In the genomic region with DNA sequence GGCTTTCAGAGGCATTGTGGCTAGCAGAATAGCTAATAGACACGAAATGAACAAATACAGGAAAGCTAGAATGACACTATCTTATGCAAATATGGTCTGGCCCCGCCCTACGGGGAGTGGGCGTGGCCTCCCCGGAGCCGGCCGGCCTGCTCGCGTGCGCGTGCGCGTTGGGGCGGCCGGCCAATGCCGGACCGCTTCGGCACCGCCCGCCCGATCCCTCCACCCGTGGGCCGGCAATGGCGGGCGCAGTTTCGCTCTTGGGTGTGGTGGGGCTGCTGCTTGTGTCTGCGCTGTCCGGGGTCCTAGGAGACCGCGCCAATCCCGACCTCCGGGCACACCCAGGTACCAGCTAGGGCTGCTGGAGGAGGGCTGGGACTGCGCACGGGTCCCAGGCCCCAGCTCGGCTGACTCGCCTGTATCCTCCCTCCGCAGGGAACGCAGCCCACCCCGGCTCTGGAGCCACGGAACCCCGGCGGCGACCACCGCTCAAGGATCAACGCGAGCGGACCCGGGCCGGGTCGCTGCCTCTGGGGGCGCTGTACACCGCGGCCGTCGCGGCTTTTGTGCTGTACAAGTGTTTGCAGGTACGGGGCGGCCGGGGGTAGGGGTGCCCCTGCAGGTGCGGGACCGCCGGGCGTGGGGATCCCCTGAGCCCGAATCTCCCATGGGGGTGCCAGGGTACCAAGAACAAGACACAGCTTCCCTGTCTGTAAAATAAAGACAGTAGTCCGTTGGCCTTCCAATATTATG, we compare ENCODE assay signal across 8 cellular contexts. TPM values are rescaled to one million over a fixed set of nuclear protein-coding genes. Genes with fewer than 3 reads are reported as not detected.
A peak's percentile ranks its signal among the peaks of the same experiment; 100 is the strongest.
DNase-seq lines count a peak whose midpoint lies in the region; ATAC-seq and TF ChIP-seq lines count a peak whose summit lies in the region.

A gene with protein sequence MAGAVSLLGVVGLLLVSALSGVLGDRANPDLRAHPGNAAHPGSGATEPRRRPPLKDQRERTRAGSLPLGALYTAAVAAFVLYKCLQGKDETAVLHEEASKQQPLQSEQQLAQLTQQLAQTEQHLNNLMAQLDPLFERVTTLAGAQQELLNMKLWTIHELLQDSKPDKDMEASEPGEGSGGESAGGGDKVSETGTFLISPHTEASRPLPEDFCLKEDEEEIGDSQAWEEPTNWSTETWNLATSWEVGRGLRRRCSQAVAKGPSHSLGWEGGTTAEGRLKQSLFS (plus strand): TSS at position 149 of the 750 bp plus-strand sequence. CDS start 88 bp downstream, at position 237.

- intact Hi-C loops in left colon (cut with DNase I, micrococcal nuclease), result loop anchor here in 1 of 2 donors (5.0 to 10.0 kb wide), 2 partner anchors 34 to 76 kb away; a partner anchor contains a TSS

- ATAC-seq in GM19035 (IDR thresholded peaks at IDR 0.05; ENCODE audit: unreplicated experiment) (peak; percentile 70), HG03354 (IDR thresholded peaks at IDR 0.05; ENCODE audit: poor library complexity, severe bottlenecking, unreplicated experiment) (peak; percentile 72), left colon (peak; percentile 68)

- TF ChIP-seq CTCF in choroid plexus epithelial cell (conservative IDR thresholded peaks at IDR 0.05; ENCODE audit: low read depth, low read length), result peak; percentile 62

- DNase-seq in AML-193 (lab: John Stamatoyannopoulos, UW) (peak; percentile 59 to 83), NCI-H510A treated with DMSO at 0.1 percent for 48 hours (lab: John Stamatoyannopoulos, UW) (peak; percentile 75), choroid plexus epithelial cell (ENCODE audit: low read depth) (peak; percentile 85), left colon (peak; percentile 78 to 88)
- peak; percentile 84 for DNase-seq in activated CD4-positive, alpha-beta T cell treated with anti-CD3 and anti-CD28 coated beads for 48 hours
- peak; percentile 83 to 84 for DNase-seq in stimulated activated CD4-positive, alpha-beta T cell treated with anti-CD3 and anti-CD28 coated beads, Interleukin-2, amount 100 ng/mL, for 24 hours

- peak within 1 kb of the TSS; percentile 98 for H3K4me3 ChIP-seq in choroid plexus epithelial cell (ENCODE audit: low read depth, low read length)

RNA-seq across cellular contexts. Expression of the gene that starts here (rescaled TPM):
- 10 to 100 TPM; 25.0 to 33.1 TPM for total RNA-seq in left colon

Comparison
In these comparisons a context has a peak if more than half of its experiments do, and no peak if none do; other contexts are left out.
1. Peak in every context shown above with its lines: DNase-seq, ATAC-seq and H3K4me3 ChIP-seq.